Comparison of ENCODE assay signal across 14 cellular contexts in genomic region chr7:80640841-80641240, GRCh38. TPM values are rescaled to one million over a fixed set of nuclear protein-coding genes. Genes with fewer than 3 reads are reported as not detected.
A peak's percentile ranks its signal among the peaks of the same experiment; 100 is the strongest.
DNase-seq lines count a peak whose midpoint lies in the region; ATAC-seq, FAIRE-seq and TF ChIP-seq lines count a peak whose summit lies in the region.
"Had no signal": no experiment of that assay in that cellular context is flagged by ENCODE, and none has a peak within 500 bp of the region (broad histone marks: within the 10 kb centered on the region; RNA-seq: fewer than 3 reads in every experiment).

No MANE protein-coding gene starts in this region.

- H3K4me3 Mint-ChIP-seq in activated CD8-positive, alpha-beta memory T cell treated with anti-CD3 and anti-CD28 coated beads, Interleukin-2, amount 10 ng/mL, durations not matched to agents 7 days and 5 days: no peak overlapping the region
- H3K4me3 Mint-ChIP-seq: brain, natural killer cell had no signal

- TF ChIP-seq CTCF in D721Med (IDR thresholded peaks at IDR 0.05; ENCODE audit: insufficient read depth, missing control alignments): no peak

- H3K4me1 Mint-ChIP-seq in activated CD8-positive, alpha-beta memory T cell treated with anti-CD3 and anti-CD28 coated beads, Interleukin-2, amount 10 ng/mL, durations not matched to agents 7 days and 5 days: no peaks in the 10 kb centered on the region
- H3K4me1 Mint-ChIP-seq: natural killer cell had no signal

- no peaks in the 10 kb centered on the region for H3K9me3 Mint-ChIP-seq in activated CD8-positive, alpha-beta memory T cell treated with anti-CD3 and anti-CD28 coated beads, Interleukin-2, amount 10 ng/mL, durations not matched to agents 7 days and 5 days (ENCODE audit: low read depth)
- H3K9me3 Mint-ChIP-seq: natural killer cell had no signal

- no peak for FAIRE-seq in D721Med (lab: Jason Lieb, UNC)
- FAIRE-seq: endothelial cell of umbilical vein had no signal

- CTCF ChIA-PET in activated CD8-positive, alpha-beta memory T cell treated with anti-CD3 and anti-CD28 coated beads, Interleukin-2, amount 10 ng/mL, durations not matched to agents 7 days and 5 days (lab: Charles Lee): no interaction called here

- H3K27ac Mint-ChIP-seq in activated CD8-positive, alpha-beta memory T cell treated with anti-CD3 and anti-CD28 coated beads, Interleukin-2, amount 10 ng/mL, durations not matched to agents 7 days and 5 days: no peak overlapping the region
- H3K27ac Mint-ChIP-seq: brain, natural killer cell had no signal

- no peaks in the 10 kb centered on the region for H3K27me3 Mint-ChIP-seq in activated CD8-positive, alpha-beta memory T cell treated with anti-CD3 and anti-CD28 coated beads, Interleukin-2, amount 10 ng/mL, durations not matched to agents 7 days and 5 days
- H3K27me3 Mint-ChIP-seq: brain had no signal

- ATAC-seq in activated CD8-positive, alpha-beta memory T cell treated with anti-CD3 and anti-CD28 coated beads, Interleukin-2, amount 10 ng/mL, durations not matched to agents 7 days and 5 days: no peak
- ATAC-seq: natural killer cell had no signal

- H3K36me3 Mint-ChIP-seq in activated CD8-positive, alpha-beta memory T cell treated with anti-CD3 and anti-CD28 coated beads, Interleukin-2, amount 10 ng/mL, durations not matched to agents 7 days and 5 days: no peaks in the 10 kb centered on the region
- H3K36me3 Mint-ChIP-seq: brain, natural killer cell had no signal

- peak; percentile 51 for DNase-seq in A172 (ENCODE audit: low spot score)
- peak; percentile 78 for DNase-seq in HCEC 1CT
- DNase-seq in astrocyte of the hippocampus (ENCODE audit: low read depth, low spot score): peak; percentile 51
- DNase-seq in hepatic stellate cell (ENCODE audit: low spot score): peak; percentile 11
- DNase-seq in DMS79 treated with DMSO at 0.1 percent for 48 hours (lab: John Stamatoyannopoulos, UW): no peak
- no peak for DNase-seq in D721Med (ENCODE audit: insufficient read length, low spot score)
- no peak for DNase-seq in activated naive CD4-positive, alpha-beta T cell treated with Interleukin-2 at 50 U/mL for 16 hours
- no peak for DNase-seq in activated CD8-positive, alpha-beta memory T cell treated with anti-CD3 and anti-CD28 coated beads, Interleukin-2, amount 10 ng/mL, durations not matched to agents 7 days and 5 days
- DNase-seq: activated T-cell treated with anti-CD3 and anti-CD28 coated beads, Interleukin-2, amount 50 U/mL, for 1 hour; GF-D8; natural killer cell; SHP77 had no signal

RNA-seq across cellular contexts. Expression of gene CD36, which starts 2.4 kb away (rescaled TPM):
- 0.05 and 2.7 TPM in 2 replicates for total RNA-seq in A172 (2014; rRNA removed; shearing (Covaris generic))
- not detected for total RNA-seq in activated CD8-positive, alpha-beta memory T cell treated with anti-CD3 and anti-CD28 coated beads, Interleukin-2, amount 10 ng/mL, durations not matched to agents 7 days and 5 days

Comparison
In these comparisons a context has a peak if more than half of its experiments do, and no peak if none do; other contexts are left out.
1. DNase-seq: peak in A172 (single experiment), HCEC 1CT (single experiment), astrocyte of the hippocampus (single experiment) and hepatic stellate cell (single experiment); none in DMS79 treated with DMSO at 0.1 percent for 48 hours (single experiment), D721Med (single experiment), activated naive CD4-positive, alpha-beta T cell treated with Interleukin-2 at 50 U/mL for 16 hours (single experiment) and activated CD8-positive, alpha-beta memory T cell treated with anti-CD3 and anti-CD28 coated beads, Interleukin-2, amount 10 ng/mL, durations not matched to agents 7 days and 5 days (single experiment).